ENCODE assay signal across 22 cellular contexts in the genomic region with DNA sequence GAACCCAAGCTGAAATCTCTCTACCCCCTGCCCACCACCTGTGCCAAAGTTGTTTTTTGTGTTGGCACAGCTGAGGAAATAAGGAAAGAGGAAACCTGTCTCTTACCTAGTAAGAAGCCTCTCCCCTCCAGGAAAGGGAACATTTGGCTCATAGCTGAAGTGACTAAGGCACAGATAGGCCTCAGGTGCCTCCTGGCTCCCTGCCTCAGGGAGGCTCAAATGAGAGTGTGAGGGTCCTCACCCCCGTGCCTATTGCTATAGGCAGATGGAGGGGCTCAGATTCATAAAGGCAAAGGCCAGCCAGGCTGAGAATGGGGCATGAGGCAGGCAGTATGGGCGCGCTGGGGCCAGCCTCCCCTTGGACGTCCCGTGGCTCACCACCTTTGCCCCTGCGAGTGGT. TPM values are rescaled to one million over a fixed set of nuclear protein-coding genes. Genes with fewer than 3 reads are reported as not detected.
DNase-seq lines count a peak whose midpoint lies in the region; ATAC-seq and TF ChIP-seq lines count a peak whose summit lies in the region.
"Had no signal": no experiment of that assay in that cellular context is flagged by ENCODE, and none has a peak within 500 bp of the region (broad histone marks: within the 10 kb centered on the region; RNA-seq: fewer than 3 reads in every experiment).

No MANE protein-coding gene starts in this region.

- ATAC-seq in heart left ventricle (no peak), left lobe of liver (no peak)
- ATAC-seq in activated T-helper 17 cell treated with anti-CD3 and anti-CD28 coated beads, Interleukin-2, amount 50 U/mL, for 72 hours (replicated peaks), result no peak
- ATAC-seq: A549, SK-N-SH treated with all-trans-retinoic acid at 6 μM for 48 hours had no signal

- peaks cover 0 to 42% (median 13%) of the 10 kb centered on the region in 12 donors for H3K4me1 ChIP-seq in heart left ventricle
- H3K4me1 ChIP-seq in skeletal muscle tissue (ENCODE audit: control insufficient read depth in 3 of 3, insufficient read depth in 3 of 3, low read length in 3 of 3), result peaks cover 24 to 52% (median 48%) of the 10 kb centered on the region in 3 donors
- peaks cover 13% of the 10 kb centered on the region for H3K4me1 ChIP-seq in Karpas-422 (ENCODE audit: low read length)

- H3K9me3 ChIP-seq in heart left ventricle (no peaks in the 10 kb centered on the region), skeletal muscle tissue (ENCODE audit: control insufficient read depth in 3 of 3, low read length in 3 of 3) (no peaks in the 10 kb centered on the region), Karpas-422 (ENCODE audit: low read length) (no peaks in the 10 kb centered on the region)
- H3K9me3 ChIP-seq: A549 had no signal

- H3K36me3 Mint-ChIP-seq in activated T-helper 17 cell treated with anti-CD3 and anti-CD28 coated beads, Interleukin-2, amount 50 U/mL, for 72 hours (ENCODE audit: low read depth), result no peaks in the 10 kb centered on the region
- no peaks in the 10 kb centered on the region for H3K36me3 Mint-ChIP-seq in nephron (ENCODE audit: low read depth)

- no peaks in the 10 kb centered on the region for H4K20me1 ChIP-seq in Karpas-422 (ENCODE audit: insufficient read depth, low read depth, low read length)

- H3K27me3 ChIP-seq in heart left ventricle, result peaks cover 0 to 15% (median 0%) of the 10 kb centered on the region in 9 donors
- peaks cover 0 to 8% (median 3%) of the 10 kb centered on the region in 3 donors for H3K27me3 ChIP-seq in skeletal muscle tissue (ENCODE audit: control insufficient read depth in 3 of 3, insufficient read depth in 3 of 3, low read length in 3 of 3)
- no peaks in the 10 kb centered on the region for H3K27me3 ChIP-seq in Karpas-422 (ENCODE audit: low read length)

- no peak for TF ChIP-seq POLR2A in heart left ventricle (IDR thresholded peaks at IDR 0.05)

- WGBS in heart left ventricle, 4 donors, result 88 to 97% (median 93%) methylated on average over 3 to 6 of the region's 6 CpGs

- no peak overlapping the region for H3K4me2 ChIP-seq in Karpas-422 (ENCODE audit: low read depth, low read length, poor library complexity, severe bottlenecking)
- H3K4me2 ChIP-seq: A549, KMS-11 had no signal

- peak overlapping the region; percentile 43 for H3K27ac Mint-ChIP-seq in activated T-helper 17 cell treated with anti-CD3 and anti-CD28 coated beads, Interleukin-2, amount 50 U/mL, for 72 hours
- H3K27ac Mint-ChIP-seq in nephron, result no peak overlapping the region
- H3K27ac Mint-ChIP-seq: HFFc6 had no signal

- H3K9ac ChIP-seq in skeletal muscle tissue (ENCODE audit: low read depth in 1 of 3, low read length in 3 of 3) (peak overlapping the region; percentile 42 to 73 (median 65)), Karpas-422 (ENCODE audit: low read length) (no peak overlapping the region)
- H3K9ac ChIP-seq: KMS-11 had no signal

- no peaks in the 10 kb centered on the region for H3K79me2 ChIP-seq in Karpas-422 (ENCODE audit: low read length)

- DNase-seq in heart left ventricle, result no peak
- no peak for DNase-seq in cardiac septum (ENCODE audit: low spot score)
- no peak for DNase-seq in SKM-1 treated with dmso at 0.1 percent for 144 hours (lab: John Stamatoyannopoulos, UW; ENCODE audit: unreplicated experiment)
- no peak for DNase-seq in left lobe of liver (ENCODE audit: low spot score)
- DNase-seq in Karpas-422, result no peak
- DNase-seq: DMS79 treated with DMSO at 0.1 percent for 48 hours, HFFc6, NCI-H1436, NCI-H1930, NCI-H446 treated with DMSO at 0.1 percent for 48 hours, NCI-H748 treated with DMSO at 0.1 percent for 48 hours, OCI-M1, SIG-M5 had no signal

- H3K4me3 Mint-ChIP-seq in activated T-helper 17 cell treated with anti-CD3 and anti-CD28 coated beads, Interleukin-2, amount 50 U/mL, for 72 hours, result no peak overlapping the region
- H3K4me3 Mint-ChIP-seq in nephron, result peak overlapping the region in 2 of 3 experiments; percentile 17 to 53
- H3K4me3 Mint-ChIP-seq: HFFc6 had no signal

- H3K36me3 ChIP-seq in heart left ventricle (no peaks in the 10 kb centered on the region), skeletal muscle tissue (ENCODE audit: control insufficient read depth in 3 of 3, insufficient read depth in 3 of 3, low read length in 3 of 3) (no peaks in the 10 kb centered on the region), Karpas-422 (ENCODE audit: insufficient read depth, low read length) (no peaks in the 10 kb centered on the region)

- H3K4me1 Mint-ChIP-seq in activated T-helper 17 cell treated with anti-CD3 and anti-CD28 coated beads, Interleukin-2, amount 50 U/mL, for 72 hours, result peaks cover 7% of the 10 kb centered on the region
- H3K4me1 Mint-ChIP-seq in nephron, result no peaks in the 10 kb centered on the region

- H3K27ac ChIP-seq in heart left ventricle, result peak overlapping the region in 10 of 12 donors; percentile 49 to 97 (median 94)
- peak overlapping the region; percentile 100 for H3K27ac ChIP-seq in skeletal muscle tissue (ENCODE audit: low read depth, low read length)
- H3K27ac ChIP-seq in Karpas-422 (ENCODE audit: low read length), result no peak overlapping the region
- H3K27ac ChIP-seq: A549, C4-2B, KMS-11 had no signal

- TF ChIP-seq CTCF in heart left ventricle (IDR thresholded peaks at IDR 0.05) (no peak), nephron (IDR thresholded peaks at IDR 0.05; ENCODE audit: unreplicated experiment in 3 of 3) (no peak)

- H3K9me2 ChIP-seq in Karpas-422 (replicated peaks; ENCODE audit: insufficient read depth, low read length), result no peaks in the 10 kb centered on the region

- intact Hi-C loops in heart left ventricle (cut with DNase I), result loop anchor here (2.0 to 10.0 kb wide), 13 partner anchors 44 to 276 kb away; a partner anchor contains a TSS
- intact Hi-C loops in cardiac septum (cut with DNase I), result loop anchor here (5.0 to 10.0 kb wide), 5 partner anchors 74 to 376 kb away; a partner anchor contains a TSS

- H3K9me3 Mint-ChIP-seq in activated T-helper 17 cell treated with anti-CD3 and anti-CD28 coated beads, Interleukin-2, amount 50 U/mL, for 72 hours, result no peaks in the 10 kb centered on the region
- H3K9me3 Mint-ChIP-seq in nephron, result no peaks in the 10 kb centered on the region
- H3K9me3 Mint-ChIP-seq: HFFc6 had no signal

- H3K27me3 Mint-ChIP-seq in activated T-helper 17 cell treated with anti-CD3 and anti-CD28 coated beads, Interleukin-2, amount 50 U/mL, for 72 hours, result peaks cover 10% of the 10 kb centered on the region
- peaks cover 52% of the 10 kb centered on the region for H3K27me3 Mint-ChIP-seq in nephron (ENCODE audit: low read depth)

- H2AFZ ChIP-seq in Karpas-422 (ENCODE audit: low read length), result no peak overlapping the region

- no peak overlapping the region for H3K4me3 ChIP-seq in heart left ventricle
- H3K4me3 ChIP-seq in skeletal muscle tissue (ENCODE audit: low read length in 3 of 3), result no peak overlapping the region
- H3K4me3 ChIP-seq in Karpas-422 (ENCODE audit: low read length), result no peak overlapping the region
- H3K4me3 ChIP-seq: A549 had no signal

RNA-seq across cellular contexts. Expression of a gene that starts 7.4 kb away (rescaled TPM):
- 10 to 100 TPM in 4 of 9 donors, 1 to 10 TPM in 5; 2.9 to 18.0 (median 6.5) TPM for total RNA-seq in heart left ventricle
- 1 to 10 TPM; 3.4 to 3.7 TPM for polyA plus RNA-seq in heart left ventricle
- total RNA-seq in cardiac septum, result 5.0 TPM
- total RNA-seq in activated T-helper 17 cell treated with anti-CD3 and anti-CD28 coated beads, Interleukin-2, amount 50 U/mL, for 72 hours, result not detected
- total RNA-seq in skeletal muscle tissue, result under 0.01 TPM
- total RNA-seq in left lobe of liver, result 0.33 TPM
- total RNA-seq in Karpas-422 (2014; rRNA removed; shearing (Covaris generic); ENCODE audit: low replicate concordance), result not detected in 2 replicates
- total RNA-seq: HFFc6, RPMI7951 had no signal
- polyA plus RNA-seq: A549 had no signal

RNA-seq across cellular contexts. Expression of a gene that starts 16.9 kb away (rescaled TPM):
- total RNA-seq in heart left ventricle (10 to 100 TPM in 2 of 9 donors, 1 to 10 TPM in 7; 1.8 to 17.5 (median 4.1) TPM), cardiac septum (9.2 TPM), skeletal muscle tissue (0.52 TPM), left lobe of liver (not detected)
- 1 to 10 TPM; 1.2 to 5.7 TPM for polyA plus RNA-seq in heart left ventricle
- not detected for total RNA-seq in activated T-helper 17 cell treated with anti-CD3 and anti-CD28 coated beads, Interleukin-2, amount 50 U/mL, for 72 hours
- total RNA-seq in Karpas-422 (2014; rRNA removed; shearing (Covaris generic); ENCODE audit: low replicate concordance), result not detected in 2 replicates
- total RNA-seq: HT-29 had no signal

RNA-seq across cellular contexts. Expression of a gene that starts 29.0 kb away (rescaled TPM):
- total RNA-seq in heart left ventricle, result 100 to 1,000 TPM; 136 to 598 (median 196) TPM
- 100 to 1,000 TPM; 277 to 444 TPM for polyA plus RNA-seq in heart left ventricle
- total RNA-seq in cardiac septum, result 123 TPM
- total RNA-seq in activated T-helper 17 cell treated with anti-CD3 and anti-CD28 coated beads, Interleukin-2, amount 50 U/mL, for 72 hours, result not detected
- 30.3 TPM for total RNA-seq in skeletal muscle tissue
- total RNA-seq in left lobe of liver, result 0.20 TPM
- not detected in 2 replicates for total RNA-seq in Karpas-422 (2014; rRNA removed; shearing (Covaris generic); ENCODE audit: low replicate concordance)
- total RNA-seq: HFFc6 had no signal
- polyA plus RNA-seq: A549 had no signal

RNA-seq across cellular contexts. Expression of a gene that starts 40.6 kb away (rescaled TPM):
- 10 to 100 TPM in 4 of 9 donors, 1 to 10 TPM in 5; 5.8 to 18.6 (median 9.7) TPM for total RNA-seq in heart left ventricle
- polyA plus RNA-seq in heart left ventricle, result 1 to 10 TPM; 5.9 to 7.6 TPM
- total RNA-seq in cardiac septum, result 18.5 TPM
- 1 to 10 TPM; 8.1 to 8.3 TPM for total RNA-seq in activated T-helper 17 cell treated with anti-CD3 and anti-CD28 coated beads, Interleukin-2, amount 50 U/mL, for 72 hours
- 33.9 TPM for total RNA-seq in skeletal muscle tissue
- 23.1 TPM for total RNA-seq in left lobe of liver
- 1.6 and 3.6 TPM in 2 replicates for total RNA-seq in Karpas-422 (2014; rRNA removed; shearing (Covaris generic); ENCODE audit: low replicate concordance)

Comparison
In these comparisons a context has a peak if more than half of its experiments do, and no peak if none do; other contexts are left out.
1. RNA of a gene that starts 29.0 kb away (total RNA-seq): 136 to 598 TPM in heart left ventricle, 123 TPM in cardiac septum (single experiment) and 30.3 TPM in skeletal muscle tissue (single experiment); 0.20 TPM in left lobe of liver (single experiment), not detected in activated T-helper 17 cell treated with anti-CD3 and anti-CD28 coated beads, Interleukin-2, amount 50 U/mL, for 72 hours and not detected in Karpas-422; every median in the first group is over 10 times any median in the second.